In the genomic region with DNA sequence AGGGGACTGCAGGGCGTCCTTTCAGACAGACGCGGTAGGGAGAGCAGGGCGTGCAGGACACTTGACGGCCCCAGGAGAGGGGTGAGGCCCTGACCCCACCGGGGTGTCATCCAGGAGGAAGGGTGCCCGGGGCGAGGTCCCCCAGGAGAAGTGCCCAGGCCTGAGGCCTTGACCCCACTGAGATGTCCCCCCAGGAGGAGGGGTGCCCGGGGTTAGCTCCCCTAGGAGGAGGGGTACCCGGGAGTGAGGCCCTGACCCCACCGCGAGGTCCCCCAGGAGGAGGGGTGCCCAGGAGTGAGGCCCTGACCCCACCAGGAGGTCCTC, we compare ENCODE assay signal across 1 cellular context.
A peak's percentile ranks its signal among the peaks of the same experiment; 100 is the strongest.
TF ChIP-seq lines count a peak whose summit lies in the region.

No MANE protein-coding gene starts in this region.

TF ChIP-seq in K562, 482 proteins besides CTCF, POLR2A, EP300 and RAD21 (continued from another document):
- 0 out of 2 replicates have a peak, but pooled peaks have one; percentile 1 for TF ChIP-seq ZBTB12 (CRISPR knock-in tag; IDR thresholded peaks at IDR 0.05)
- TF ChIP-seq, protein P1, sequence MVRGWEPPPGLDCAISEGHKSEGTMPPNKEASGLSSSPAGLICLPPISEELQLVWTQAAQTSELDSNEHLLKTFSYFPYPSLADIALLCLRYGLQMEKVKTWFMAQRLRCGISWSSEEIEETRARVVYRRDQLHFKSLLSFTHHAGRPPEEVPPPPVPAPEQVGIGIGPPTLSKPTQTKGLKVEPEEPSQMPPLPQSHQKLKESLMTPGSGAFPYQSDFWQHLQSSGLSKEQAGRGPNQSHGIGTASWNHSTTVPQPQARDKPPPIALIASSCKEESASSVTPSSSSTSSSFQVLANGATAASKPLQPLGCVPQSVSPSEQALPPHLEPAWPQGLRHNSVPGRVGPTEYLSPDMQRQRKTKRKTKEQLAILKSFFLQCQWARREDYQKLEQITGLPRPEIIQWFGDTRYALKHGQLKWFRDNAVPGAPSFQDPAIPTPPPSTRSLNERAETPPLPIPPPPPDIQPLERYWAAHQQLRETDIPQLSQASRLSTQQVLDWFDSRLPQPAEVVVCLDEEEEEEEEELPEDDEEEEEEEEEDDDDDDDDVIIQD (CRISPR knock-in tag; IDR thresholded peaks at IDR 0.05), result 0 out of 2 replicates have a peak, but pooled peaks have one; percentile 32
- TF ChIP-seq HDAC8 (tag; IDR thresholded peaks at IDR 0.05), result peak; percentile 6; the same call in 1 of the 2 replicates
- no peak for TF ChIP-seq MLLT1 (IDR thresholded peaks at IDR 0.05)
- TF ChIP-seq, protein P2, sequence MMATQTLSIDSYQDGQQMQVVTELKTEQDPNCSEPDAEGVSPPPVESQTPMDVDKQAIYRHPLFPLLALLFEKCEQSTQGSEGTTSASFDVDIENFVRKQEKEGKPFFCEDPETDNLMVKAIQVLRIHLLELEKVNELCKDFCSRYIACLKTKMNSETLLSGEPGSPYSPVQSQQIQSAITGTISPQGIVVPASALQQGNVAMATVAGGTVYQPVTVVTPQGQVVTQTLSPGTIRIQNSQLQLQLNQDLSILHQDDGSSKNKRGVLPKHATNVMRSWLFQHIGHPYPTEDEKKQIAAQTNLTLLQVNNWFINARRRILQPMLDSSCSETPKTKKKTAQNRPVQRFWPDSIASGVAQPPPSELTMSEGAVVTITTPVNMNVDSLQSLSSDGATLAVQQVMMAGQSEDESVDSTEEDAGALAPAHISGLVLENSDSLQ (IDR thresholded peaks at IDR 0.05), result no peak
- no peak for TF ChIP-seq MAX (CRISPR knock-in tag; IDR thresholded peaks at IDR 0.05)
- TF ChIP-seq YBX1 (IDR thresholded peaks at IDR 0.05), result no peak
- no peak for TF ChIP-seq ZNF253 (CRISPR knock-in tag; conservative IDR thresholded peaks at IDR 0.05)
- no peak for TF ChIP-seq RFX5 (IDR thresholded peaks at IDR 0.05; ENCODE audit: low read depth, low read length)
- no peak for TF ChIP-seq BACH1 (tag; IDR thresholded peaks at IDR 0.05)
- TF ChIP-seq CCAR2 (IDR thresholded peaks at IDR 0.05; ENCODE audit: low read depth, low read length), result no peak
- no peak for TF ChIP-seq BHLHE40 (IDR thresholded peaks at IDR 0.05; ENCODE audit: low read length)
- TF ChIP-seq ZBTB40 (IDR thresholded peaks at IDR 0.05), result peak; percentile 56
- TF ChIP-seq ZBTB40 (CRISPR knock-in tag; IDR thresholded peaks at IDR 0.05), result no peak
- no peak for TF ChIP-seq DACH1 (IDR thresholded peaks at IDR 0.05; ENCODE audit: partially characterized antibody)
- no peak for TF ChIP-seq CCNT2 (IDR thresholded peaks at IDR 0.05; ENCODE audit: borderline replicate concordance, extremely low read depth, insufficient read length, low read depth, low read length)
- 0 out of 2 replicates have a peak, but pooled peaks have one; percentile 46 for TF ChIP-seq ZBTB17 (CRISPR knock-in tag; IDR thresholded peaks at IDR 0.05)
- TF ChIP-seq, protein P3, sequence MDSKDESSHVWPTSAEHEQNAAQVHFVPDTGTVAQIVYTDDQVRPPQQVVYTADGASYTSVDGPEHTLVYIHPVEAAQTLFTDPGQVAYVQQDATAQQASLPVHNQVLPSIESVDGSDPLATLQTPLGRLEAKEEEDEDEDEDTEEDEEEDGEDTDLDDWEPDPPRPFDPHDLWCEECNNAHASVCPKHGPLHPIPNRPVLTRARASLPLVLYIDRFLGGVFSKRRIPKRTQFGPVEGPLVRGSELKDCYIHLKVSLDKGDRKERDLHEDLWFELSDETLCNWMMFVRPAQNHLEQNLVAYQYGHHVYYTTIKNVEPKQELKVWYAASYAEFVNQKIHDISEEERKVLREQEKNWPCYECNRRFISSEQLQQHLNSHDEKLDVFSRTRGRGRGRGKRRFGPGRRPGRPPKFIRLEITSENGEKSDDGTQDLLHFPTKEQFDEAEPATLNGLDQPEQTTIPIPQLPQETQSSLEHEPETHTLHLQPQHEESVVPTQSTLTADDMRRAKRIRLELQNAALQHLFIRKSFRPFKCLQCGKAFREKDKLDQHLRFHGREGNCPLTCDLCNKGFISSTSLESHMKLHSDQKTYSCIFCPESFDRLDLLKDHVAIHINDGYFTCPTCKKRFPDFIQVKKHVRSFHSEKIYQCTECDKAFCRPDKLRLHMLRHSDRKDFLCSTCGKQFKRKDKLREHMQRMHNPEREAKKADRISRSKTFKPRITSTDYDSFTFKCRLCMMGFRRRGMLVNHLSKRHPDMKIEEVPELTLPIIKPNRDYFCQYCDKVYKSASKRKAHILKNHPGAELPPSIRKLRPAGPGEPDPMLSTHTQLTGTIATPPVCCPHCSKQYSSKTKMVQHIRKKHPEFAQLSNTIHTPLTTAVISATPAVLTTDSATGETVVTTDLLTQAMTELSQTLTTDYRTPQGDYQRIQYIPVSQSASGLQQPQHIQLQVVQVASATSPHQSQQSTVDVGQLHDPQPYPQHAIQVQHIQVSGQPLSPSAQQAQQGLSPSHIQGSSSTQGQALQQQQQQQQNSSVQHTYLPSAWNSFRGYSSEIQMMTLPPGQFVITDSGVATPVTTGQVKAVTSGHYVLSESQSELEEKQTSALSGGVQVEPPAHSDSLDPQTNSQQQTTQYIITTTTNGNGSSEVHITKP (IDR thresholded peaks at IDR 0.05; ENCODE audit: partially characterized antibody), result peak; percentile 1
- TF ChIP-seq POLR3G (IDR thresholded peaks at IDR 0.05; ENCODE audit: extremely low read depth, insufficient read length, insufficient replicate concordance), result no peak
- no peak for TF ChIP-seq HDAC6 (IDR thresholded peaks at IDR 0.05; ENCODE audit: low read depth, low read length)
- TF ChIP-seq, protein P4, sequence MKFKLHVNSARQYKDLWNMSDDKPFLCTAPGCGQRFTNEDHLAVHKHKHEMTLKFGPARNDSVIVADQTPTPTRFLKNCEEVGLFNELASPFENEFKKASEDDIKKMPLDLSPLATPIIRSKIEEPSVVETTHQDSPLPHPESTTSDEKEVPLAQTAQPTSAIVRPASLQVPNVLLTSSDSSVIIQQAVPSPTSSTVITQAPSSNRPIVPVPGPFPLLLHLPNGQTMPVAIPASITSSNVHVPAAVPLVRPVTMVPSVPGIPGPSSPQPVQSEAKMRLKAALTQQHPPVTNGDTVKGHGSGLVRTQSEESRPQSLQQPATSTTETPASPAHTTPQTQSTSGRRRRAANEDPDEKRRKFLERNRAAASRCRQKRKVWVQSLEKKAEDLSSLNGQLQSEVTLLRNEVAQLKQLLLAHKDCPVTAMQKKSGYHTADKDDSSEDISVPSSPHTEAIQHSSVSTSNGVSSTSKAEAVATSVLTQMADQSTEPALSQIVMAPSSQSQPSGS (CRISPR knock-in tag; IDR thresholded peaks at IDR 0.05), result no peak
- TF ChIP-seq ZNF583 (CRISPR knock-in tag; IDR thresholded peaks at IDR 0.05), result 0 out of 2 replicates have a peak, but pooled peaks have one; percentile 31
- TF ChIP-seq HDGF (IDR thresholded peaks at IDR 0.05), result no peak
- TF ChIP-seq ZBTB9 (CRISPR knock-in tag; IDR thresholded peaks at IDR 0.05), result 0 out of 2 replicates have a peak, but pooled peaks have one; percentile 78
- no peak for TF ChIP-seq NR4A1 (CRISPR knock-in tag; IDR thresholded peaks at IDR 0.05)
- TF ChIP-seq NR4A1 (tag; IDR thresholded peaks at IDR 0.05), result 0 out of 2 replicates have a peak, but pooled peaks have one; percentile 32
- no peak for TF ChIP-seq ATF1 (CRISPR knock-in tag; IDR thresholded peaks at IDR 0.05)
- TF ChIP-seq ATF1 (tag; IDR thresholded peaks at IDR 0.05), result peak; percentile 44; the same call in 1 of the 2 replicates
- no peak for TF ChIP-seq MYC (IDR thresholded peaks at IDR 0.05; ENCODE audit: low read depth, low read length)
- peak; percentile 25; the same call in 1 of the 2 replicates for TF ChIP-seq MYC (CRISPR knock-in tag; IDR thresholded peaks at IDR 0.05; ENCODE audit: borderline replicate concordance, low read depth)
- no peak for TF ChIP-seq ELK1 (CRISPR knock-in tag; IDR thresholded peaks at IDR 0.05)
- no peak for TF ChIP-seq ZFP36 (IDR thresholded peaks at IDR 0.05; ENCODE audit: low read depth, low read length, partially characterized antibody)
